8 cellular contexts compared by ENCODE assay signal in genomic region chr6:33692078-33692759, GRCh38. TPM values are rescaled to one million over a fixed set of nuclear protein-coding genes. Genes with fewer than 3 reads are reported as not detected.
DNase-seq lines count a peak whose midpoint lies in the region; ATAC-seq lines count a peak whose summit lies in the region.

No MANE protein-coding gene starts in this region.

- H3K27me3 ChIP-seq in neuronal stem cell (ENCODE audit: control insufficient read depth in 3 of 3, insufficient read depth in 3 of 3, low read depth in 1 of 3, low read length in 3 of 3) = no peaks in the 10 kb centered on the region

- no CpG with 5 or more reads among the region's 12 CpGs for WGBS in neuronal stem cell (ENCODE audit: extremely low coverage in 2 of 2, insufficient read length in 2 of 2, insufficient replicate concordance in 1 of 2), 2 donors

- no peak overlapping the region for H2BK120ac ChIP-seq in neuronal stem cell (ENCODE audit: low read depth, low read length)

- H3K4me3 ChIP-seq in neuronal stem cell (ENCODE audit: low read length in 2 of 2) = no peak overlapping the region

- H3K4me1 Mint-ChIP-seq in T-cell = peaks cover 50 to 62% (median 58%) of the 10 kb centered on the region in 3 donors

- H3K27me3 Mint-ChIP-seq in T-cell = no peaks in the 10 kb centered on the region

- no peak overlapping the region for H2BK5ac ChIP-seq in neuronal stem cell (ENCODE audit: low read length)

- H3K4me1 ChIP-seq in neuronal stem cell (ENCODE audit: control insufficient read depth in 2 of 2, insufficient read depth in 1 of 2, low read depth in 1 of 2, low read length in 2 of 2) = peaks cover 4 to 11% of the 10 kb centered on the region in 2 donors

- no peak overlapping the region for H4K91ac ChIP-seq in neuronal stem cell (ENCODE audit: low read depth, low read length, poor library complexity)

- peak overlapping the region; percentile 34 for H3K9ac ChIP-seq in neuronal stem cell (ENCODE audit: low read depth, low read length, poor library complexity)

- H2AFZ ChIP-seq in neuronal stem cell (ENCODE audit: low read length) = no peak overlapping the region

- H3K4me2 ChIP-seq in neuronal stem cell (ENCODE audit: insufficient read depth, low read length, poor library complexity, severe bottlenecking) = no peak overlapping the region

- POLR2A ChIA-PET in T-cell (lab: Charles Lee) = no interaction called here

- H3K4ac ChIP-seq in neuronal stem cell (ENCODE audit: low read length) = no peak overlapping the region

- H2BK12ac ChIP-seq in neuronal stem cell (ENCODE audit: low read length) = no peak overlapping the region

- peaks cover 44% of the 10 kb centered on the region for H3K36me3 Mint-ChIP-seq in T-cell

- peak overlapping the region; percentile 17 for H3K27ac ChIP-seq in neuronal stem cell (replicated peaks; ENCODE audit: low read length)

- peak overlapping the region; percentile 25 for H3K14ac ChIP-seq in neuronal stem cell (ENCODE audit: low read length)

- no peak overlapping the region for H2AK5ac ChIP-seq in neuronal stem cell (ENCODE audit: low read depth, low read length)

- peaks cover 16 to 31% of the 10 kb centered on the region in 2 donors for H3K36me3 ChIP-seq in neuronal stem cell (replicated peaks in 1 of 2; ENCODE audit: control insufficient read depth in 2 of 2, insufficient read depth in 2 of 2, low read length in 2 of 2)

- H3K18ac ChIP-seq in neuronal stem cell (ENCODE audit: low read length) = no peak overlapping the region

- H3K4me3 Mint-ChIP-seq in T-cell = peak overlapping the region in 2 of 3 donors; percentile 13 to 55

- no peaks in the 10 kb centered on the region for H3K79me1 ChIP-seq in neuronal stem cell (ENCODE audit: low read depth, low read length)

- CTCF ChIA-PET in T-cell (lab: Charles Lee) = no interaction called here

- no peaks in the 10 kb centered on the region for H3K9me3 ChIP-seq in neuronal stem cell (replicated peaks in 1 of 2; ENCODE audit: control insufficient read depth in 2 of 2, insufficient read depth in 1 of 2, low read depth in 1 of 2, low read length in 2 of 2)

- no peak overlapping the region for H2BK15ac ChIP-seq in neuronal stem cell (ENCODE audit: low read length)

- no peak overlapping the region for H4K8ac ChIP-seq in neuronal stem cell (ENCODE audit: low read depth, low read length)

- no peak overlapping the region for H3K23ac ChIP-seq in neuronal stem cell (ENCODE audit: low read depth, low read length, poor library complexity)

- DNase-seq in EH (ENCODE audit: low read depth) (peak; percentile 80), T-cell (no peak), fibroblast of gingiva (ENCODE audit: low read depth) (peak; percentile 49), neuronal stem cell (ENCODE audit: low spot score) (no peak), NCI-H748 treated with DMSO at 0.1 percent for 48 hours (lab: John Stamatoyannopoulos, UW) (no peak), OCI-M1 (lab: John Stamatoyannopoulos, UW) (no peak), UCSD-AML1 (lab: John Stamatoyannopoulos, UW; ENCODE audit: unreplicated experiment) (no peak)

- no peaks in the 10 kb centered on the region for H3K9me3 Mint-ChIP-seq in T-cell

- H3K27ac Mint-ChIP-seq in T-cell = peak overlapping the region; percentile 96

- ATAC-seq in T-cell (replicated peaks in 1 of 4) (no peak), GM19452 (IDR thresholded peaks at IDR 0.05; ENCODE audit: unreplicated experiment) (no peak)

RNA-seq across cellular contexts. Expression of gene UQCC2, which starts 19.3 kb away (rescaled TPM):
- 10 to 100 TPM; 17.2 to 36.2 (median 32.7) TPM for total RNA-seq in T-cell
- 222 TPM for polyA plus RNA-seq in neuronal stem cell (2013, experiment 1 of 2)
- 222 TPM for polyA plus RNA-seq in neuronal stem cell (2013, experiment 2 of 2)

RNA-seq across cellular contexts. Expression of gene IP6K3, which starts 54.5 kb away (rescaled TPM):
- total RNA-seq in T-cell = not detected
- 1.7 TPM for polyA plus RNA-seq in neuronal stem cell (2013, experiment 1 of 2)
- polyA plus RNA-seq in neuronal stem cell (2013, experiment 2 of 2) = 1.4 TPM

Comparison
In these comparisons a context has a peak if more than half of its experiments do, and no peak if none do; other contexts are left out.
1. DNase-seq: peak in EH (single experiment) and fibroblast of gingiva (single experiment); none in T-cell (0 of 34), neuronal stem cell (single experiment), NCI-H748 treated with DMSO at 0.1 percent for 48 hours (single experiment), OCI-M1 (single experiment) and UCSD-AML1 (single experiment).